In the genomic region with DNA sequence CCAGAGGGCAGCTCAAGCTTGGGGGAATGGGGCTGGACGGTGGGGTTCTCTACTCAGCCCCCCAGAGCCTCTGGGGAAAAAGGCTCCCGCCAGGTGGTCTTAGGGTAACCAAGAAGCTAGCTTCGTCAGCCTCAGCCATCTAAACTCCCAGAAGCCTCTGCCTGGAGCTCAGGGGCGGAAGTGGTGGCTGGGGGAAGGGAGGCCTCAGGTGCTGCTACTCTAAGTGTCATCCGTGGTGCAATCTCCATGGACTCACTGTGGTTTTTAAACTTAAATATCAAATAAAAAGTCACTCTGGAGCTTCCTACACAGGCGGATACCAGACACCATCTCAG, we compare ENCODE assay signal across 8 cellular contexts. TPM values are rescaled to one million over a fixed set of nuclear protein-coding genes. Genes with fewer than 3 reads are reported as not detected.
DNase-seq lines count a peak whose midpoint lies in the region; ATAC-seq, FAIRE-seq and TF ChIP-seq lines count a peak whose summit lies in the region.

No MANE protein-coding gene starts in this region.

- FAIRE-seq in H54 (lab: Jason Lieb, UNC), result no peak

- DNase-seq in NK-92 treated with Interleukin-12 subunit alpha and Interleukin-12 subunit beta, amount 100 ng/mL, for 24 hours (lab: John Stamatoyannopoulos, UW), result peak; percentile 78
- no peak for DNase-seq in NK-92 (lab: John Stamatoyannopoulos, UW; ENCODE audit: unreplicated experiment)
- DNase-seq in activated CD4-positive, alpha-beta T cell treated with anti-CD3 and anti-CD28 coated beads, Interleukin-2, amount 50 U/mL, for 24 hours (ENCODE audit: low read depth in 1 of 2, low spot score in 1 of 2), result peak; percentile 37 to 64
- peak; percentile 81 for DNase-seq in cardiac septum (ENCODE audit: low spot score)
- peak; percentile 51 for DNase-seq in stimulated activated CD8-positive, alpha-beta memory T cell treated with anti-CD3 and anti-CD28 coated beads, Interleukin-15, amount 100 ng/mL, for 1 hour (ENCODE audit: low read depth)
- DNase-seq in H54 (ENCODE audit: insufficient read length, low spot score), result no peak
- no peak for DNase-seq in epidermal melanocyte (ENCODE audit: insufficient read length, low spot score)

- ATAC-seq in HG03469 (IDR thresholded peaks at IDR 0.05; ENCODE audit: unreplicated experiment), result peak; percentile 57

- no peak for TF ChIP-seq POLR2A in H54 (IDR thresholded peaks at IDR 0.05; ENCODE audit: low read depth, low read length)

- intact Hi-C loops in cardiac septum (cut with DNase I), result no loop called here

RNA-seq across cellular contexts. Expression of gene DOCK2, which starts 0.7 kb away (rescaled TPM):
- total RNA-seq in cardiac septum, result 4.6 TPM

RNA-seq across cellular contexts. Expression of gene SPDL1, which starts 54.2 kb away (rescaled TPM):
- total RNA-seq in cardiac septum, result 4.6 TPM

Comparison
In these comparisons a context has a peak if more than half of its experiments do, and no peak if none do; other contexts are left out.
1. DNase-seq: peak in NK-92 treated with Interleukin-12 subunit alpha and Interleukin-12 subunit beta, amount 100 ng/mL, for 24 hours (single experiment), activated CD4-positive, alpha-beta T cell treated with anti-CD3 and anti-CD28 coated beads, Interleukin-2, amount 50 U/mL, for 24 hours (2 of 2), cardiac septum (single experiment) and stimulated activated CD8-positive, alpha-beta memory T cell treated with anti-CD3 and anti-CD28 coated beads, Interleukin-15, amount 100 ng/mL, for 1 hour (single experiment); none in NK-92 (single experiment), H54 (single experiment) and epidermal melanocyte (single experiment).